ENCODE assay signal across 10 cellular contexts in the genomic region with DNA sequence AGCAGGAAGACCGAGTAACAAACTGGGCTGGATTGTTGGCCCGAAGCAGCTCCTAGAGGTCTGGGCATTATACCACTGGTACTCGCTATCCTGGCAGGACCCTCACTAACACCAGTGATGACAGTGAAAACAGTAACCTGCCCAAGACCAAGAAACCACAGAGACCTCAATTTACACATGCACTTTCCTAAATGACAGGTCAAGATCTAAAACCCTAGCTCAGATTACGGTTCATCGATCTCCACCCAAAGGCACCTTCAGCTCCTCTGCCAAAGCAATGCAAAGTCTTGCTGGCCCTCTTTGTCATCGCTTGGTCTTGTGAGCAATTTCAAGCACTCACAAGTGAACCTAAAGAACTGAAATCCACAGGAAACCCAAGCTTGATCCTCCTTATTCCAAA. TPM values are rescaled to one million over a fixed set of nuclear protein-coding genes. Genes with fewer than 3 reads are reported as not detected.
A peak's percentile ranks its signal among the peaks of the same experiment; 100 is the strongest.
DNase-seq lines count a peak whose midpoint lies in the region; ATAC-seq lines count a peak whose summit lies in the region.
"Had no signal": no experiment of that assay in that cellular context is flagged by ENCODE, and none has a peak within 500 bp of the region (broad histone marks: within the 10 kb centered on the region; RNA-seq: fewer than 3 reads in every experiment).

No MANE protein-coding gene starts in this region.

- no peaks in the 10 kb centered on the region for H3K9me3 ChIP-seq in iPS-15b (ENCODE audit: control insufficient read depth, insufficient read depth, low read length)

- no peak overlapping the region for H3K27ac ChIP-seq in substantia nigra (ENCODE audit: low read depth, low read length, poor library complexity, severe bottlenecking)

- no peaks in the 10 kb centered on the region for H3K36me3 ChIP-seq in iPS-15b (ENCODE audit: control insufficient read depth, insufficient read depth, low read length)

- ATAC-seq in stimulated activated naive B cell treated with anti-CD40 and anti-IgM and Interleukin-4, amounts not matched to agents 10 μg/mL and 1 μg/mL and 100 μg/mL, for 72 hours (replicated peaks): no peak
- no peak for ATAC-seq in GM18858 (IDR thresholded peaks at IDR 0.05; ENCODE audit: unreplicated experiment)

- no peaks in the 10 kb centered on the region for H3K27me3 Mint-ChIP-seq in T-helper 2 cell treated with Interferon-gamma antibody and Interleukin-4, amounts not matched to agents 5 μg/mL and 100 μg/mL, for 36 hours (ENCODE audit: low read depth)
- H3K27me3 Mint-ChIP-seq in activated T-helper 1 cell treated with anti-CD3 and anti-CD28 coated beads, Interleukin-12 subunit alpha, Interleukin-12 subunit beta, Interleukin-2, Interleukin-4 antibody, amounts not matched to agents 30 ng/mL and 10 ng/mL and 1 ng/mL, durations not matched to agents 14 hours and 24 hours and 36 hours (ENCODE audit: insufficient read depth): no peaks in the 10 kb centered on the region
- H3K27me3 Mint-ChIP-seq in stimulated activated naive B cell treated with anti-CD40 and anti-IgM and Interleukin-4, amounts not matched to agents 10 μg/mL and 1 μg/mL and 100 μg/mL, for 72 hours: no peaks in the 10 kb centered on the region

- H3K9me3 Mint-ChIP-seq in T-helper 2 cell treated with Interferon-gamma antibody and Interleukin-4, amounts not matched to agents 5 μg/mL and 100 μg/mL, for 36 hours: no peaks in the 10 kb centered on the region
- H3K9me3 Mint-ChIP-seq in activated T-helper 1 cell treated with anti-CD3 and anti-CD28 coated beads, Interleukin-12 subunit alpha, Interleukin-12 subunit beta, Interleukin-2, Interleukin-4 antibody, amounts not matched to agents 30 ng/mL and 10 ng/mL and 1 ng/mL, durations not matched to agents 14 hours and 24 hours and 36 hours: no peaks in the 10 kb centered on the region
- H3K9me3 Mint-ChIP-seq in stimulated activated naive B cell treated with anti-CD40 and anti-IgM and Interleukin-4, amounts not matched to agents 10 μg/mL and 1 μg/mL and 100 μg/mL, for 72 hours: no peaks in the 10 kb centered on the region

- peaks cover 12% of the 10 kb centered on the region for H3K4me1 ChIP-seq in iPS-15b (ENCODE audit: control insufficient read depth, insufficient read depth, low read length)

- H3K4me3 ChIP-seq in iPS-15b (ENCODE audit: low read depth, low read length): peak overlapping the region; percentile 92

- peak overlapping the region; percentile 87 for H3K27ac Mint-ChIP-seq in T-helper 2 cell treated with Interferon-gamma antibody and Interleukin-4, amounts not matched to agents 5 μg/mL and 100 μg/mL, for 36 hours
- peak overlapping the region; percentile 93 for H3K27ac Mint-ChIP-seq in activated T-helper 1 cell treated with anti-CD3 and anti-CD28 coated beads, Interleukin-12 subunit alpha, Interleukin-12 subunit beta, Interleukin-2, Interleukin-4 antibody, amounts not matched to agents 30 ng/mL and 10 ng/mL and 1 ng/mL, durations not matched to agents 14 hours and 24 hours and 36 hours
- peak overlapping the region; percentile 81 for H3K27ac Mint-ChIP-seq in stimulated activated naive B cell treated with anti-CD40 and anti-IgM and Interleukin-4, amounts not matched to agents 10 μg/mL and 1 μg/mL and 100 μg/mL, for 72 hours

- peaks cover 36% of the 10 kb centered on the region for H3K36me3 Mint-ChIP-seq in T-helper 2 cell treated with Interferon-gamma antibody and Interleukin-4, amounts not matched to agents 5 μg/mL and 100 μg/mL, for 36 hours (ENCODE audit: low read depth)
- peaks cover 34% of the 10 kb centered on the region for H3K36me3 Mint-ChIP-seq in activated T-helper 1 cell treated with anti-CD3 and anti-CD28 coated beads, Interleukin-12 subunit alpha, Interleukin-12 subunit beta, Interleukin-2, Interleukin-4 antibody, amounts not matched to agents 30 ng/mL and 10 ng/mL and 1 ng/mL, durations not matched to agents 14 hours and 24 hours and 36 hours (ENCODE audit: low read depth)
- H3K36me3 Mint-ChIP-seq in stimulated activated naive B cell treated with anti-CD40 and anti-IgM and Interleukin-4, amounts not matched to agents 10 μg/mL and 1 μg/mL and 100 μg/mL, for 72 hours: peaks cover 32 to 53% of the 10 kb centered on the region in 2 donors

- intact Hi-C loops in activated T-helper 1 cell treated with anti-CD3 and anti-CD28 coated beads, Interleukin-12 subunit alpha, Interleukin-12 subunit beta, Interleukin-2, Interleukin-4 antibody, amounts not matched to agents 30 ng/mL and 10 ng/mL and 1 ng/mL, durations not matched to agents 14 hours and 24 hours and 36 hours (cut with micrococcal nuclease): loop anchor here (2.0 to 5.0 kb wide), 3 partner anchors 69 to 129 kb away; a partner anchor contains a TSS

- H3K9ac ChIP-seq in iPS-15b (ENCODE audit: low read depth, low read length): peak overlapping the region; percentile 37

- H3K4me3 Mint-ChIP-seq in T-helper 2 cell treated with Interferon-gamma antibody and Interleukin-4, amounts not matched to agents 5 μg/mL and 100 μg/mL, for 36 hours: peak overlapping the region; percentile 91
- peak overlapping the region; percentile 93 for H3K4me3 Mint-ChIP-seq in activated T-helper 1 cell treated with anti-CD3 and anti-CD28 coated beads, Interleukin-12 subunit alpha, Interleukin-12 subunit beta, Interleukin-2, Interleukin-4 antibody, amounts not matched to agents 30 ng/mL and 10 ng/mL and 1 ng/mL, durations not matched to agents 14 hours and 24 hours and 36 hours
- peak overlapping the region; percentile 96 to 99 for H3K4me3 Mint-ChIP-seq in stimulated activated naive B cell treated with anti-CD40 and anti-IgM and Interleukin-4, amounts not matched to agents 10 μg/mL and 1 μg/mL and 100 μg/mL, for 72 hours

- no peak for DNase-seq in T-helper 2 cell treated with Interferon-gamma antibody and Interleukin-4, amounts not matched to agents 5 μg/mL and 100 μg/mL, for 36 hours (ENCODE audit: low spot score)
- DNase-seq in T-helper 2 cell (no peak), substantia nigra (lab: John Stamatoyannopoulos, UW) (no peak), NOMO-1 treated with DMSO at 0.1 percent for 48 hours (lab: John Stamatoyannopoulos, UW; ENCODE audit: unreplicated experiment) (no peak)
- DNase-seq in activated T-helper 1 cell treated with anti-CD3 and anti-CD28 coated beads, Interleukin-12 subunit alpha, Interleukin-12 subunit beta, Interleukin-2, Interleukin-4 antibody, amounts not matched to agents 30 ng/mL and 10 ng/mL and 1 ng/mL, durations not matched to agents 14 hours and 24 hours and 36 hours (ENCODE audit: low spot score): no peak
- DNase-seq in stimulated activated naive B cell treated with anti-CD40 and anti-IgM and Interleukin-4, amounts not matched to agents 10 μg/mL and 1 μg/mL and 100 μg/mL, for 72 hours: no peak
- DNase-seq: effector CD4-positive, alpha-beta T cell; NCI-H748 treated with DMSO at 0.1 percent for 48 hours had no signal

- H3K4me1 Mint-ChIP-seq in T-helper 2 cell treated with Interferon-gamma antibody and Interleukin-4, amounts not matched to agents 5 μg/mL and 100 μg/mL, for 36 hours (ENCODE audit: low read depth): peaks cover 31% of the 10 kb centered on the region
- peaks cover 44% of the 10 kb centered on the region for H3K4me1 Mint-ChIP-seq in activated T-helper 1 cell treated with anti-CD3 and anti-CD28 coated beads, Interleukin-12 subunit alpha, Interleukin-12 subunit beta, Interleukin-2, Interleukin-4 antibody, amounts not matched to agents 30 ng/mL and 10 ng/mL and 1 ng/mL, durations not matched to agents 14 hours and 24 hours and 36 hours (ENCODE audit: low read depth)
- H3K4me1 Mint-ChIP-seq in stimulated activated naive B cell treated with anti-CD40 and anti-IgM and Interleukin-4, amounts not matched to agents 10 μg/mL and 1 μg/mL and 100 μg/mL, for 72 hours: peaks cover 37 to 54% of the 10 kb centered on the region in 2 donors

- H3K27me3 ChIP-seq in iPS-15b (ENCODE audit: control insufficient read depth, insufficient read depth, low read length): no peaks in the 10 kb centered on the region

RNA-seq across cellular contexts. Expression of a gene that starts 1.5 kb away (rescaled TPM):
- 40.6 and 40.8 TPM in 2 replicates for total RNA-seq in activated T-helper 1 cell treated with anti-CD3 and anti-CD28 coated beads, Interleukin-12 subunit alpha, Interleukin-12 subunit beta, Interleukin-2, Interleukin-4 antibody, amounts not matched to agents 30 ng/mL and 10 ng/mL and 1 ng/mL, durations not matched to agents 14 hours and 24 hours and 36 hours

RNA-seq across cellular contexts. Expression of a gene that starts 27.3 kb away (rescaled TPM):
- 28.6 and 30.4 TPM in 2 replicates for total RNA-seq in activated T-helper 1 cell treated with anti-CD3 and anti-CD28 coated beads, Interleukin-12 subunit alpha, Interleukin-12 subunit beta, Interleukin-2, Interleukin-4 antibody, amounts not matched to agents 30 ng/mL and 10 ng/mL and 1 ng/mL, durations not matched to agents 14 hours and 24 hours and 36 hours

RNA-seq across cellular contexts. Expression of a gene that starts 45.3 kb away (rescaled TPM):
- 349 and 366 TPM in 2 replicates for total RNA-seq in activated T-helper 1 cell treated with anti-CD3 and anti-CD28 coated beads, Interleukin-12 subunit alpha, Interleukin-12 subunit beta, Interleukin-2, Interleukin-4 antibody, amounts not matched to agents 30 ng/mL and 10 ng/mL and 1 ng/mL, durations not matched to agents 14 hours and 24 hours and 36 hours

RNA-seq across cellular contexts. Expression of a gene that starts 49.7 kb away (rescaled TPM):
- total RNA-seq in activated T-helper 1 cell treated with anti-CD3 and anti-CD28 coated beads, Interleukin-12 subunit alpha, Interleukin-12 subunit beta, Interleukin-2, Interleukin-4 antibody, amounts not matched to agents 30 ng/mL and 10 ng/mL and 1 ng/mL, durations not matched to agents 14 hours and 24 hours and 36 hours: 3.7 and 4.6 TPM in 2 replicates

RNA-seq across cellular contexts. Expression of a gene that starts 55.7 kb away (rescaled TPM):
- 1,847 and 1,871 TPM in 2 replicates for total RNA-seq in activated T-helper 1 cell treated with anti-CD3 and anti-CD28 coated beads, Interleukin-12 subunit alpha, Interleukin-12 subunit beta, Interleukin-2, Interleukin-4 antibody, amounts not matched to agents 30 ng/mL and 10 ng/mL and 1 ng/mL, durations not matched to agents 14 hours and 24 hours and 36 hours
